ENCODE assay signal across 14 cellular contexts in genomic region chr12:1632702-1633101, GRCh38. TPM values are rescaled to one million over a fixed set of nuclear protein-coding genes. Genes with fewer than 3 reads are reported as not detected.
"Had no signal": no experiment of that assay in that cellular context is flagged by ENCODE, and none has a peak within 500 bp of the region (broad histone marks: within the 10 kb centered on the region; RNA-seq: fewer than 3 reads in every experiment).

No MANE protein-coding gene starts in this region.

- H3K9me3 ChIP-seq: breast epithelium, lower lobe of right lung, psoas muscle, upper lobe of right lung had no signal

- H3K36me3 ChIP-seq: breast epithelium, lower lobe of right lung, upper lobe of right lung had no signal

- DNase-seq: activated CD4-positive, alpha-beta memory T cell treated with anti-CD3 and anti-CD28 coated beads for 36 hours; activated T-cell treated with anti-CD3 and anti-CD28 coated beads, Interleukin-2, amount 50 U/mL, for 72 hours; foreskin keratinocyte; islet precursor cell; lower lobe of right lung; naive B cell; occipital lobe; stimulated activated CD4-positive, alpha-beta T cell treated with anti-CD3 and anti-CD28 coated beads, Interleukin-2, amount 100 ng/mL, for 48 hours; stimulated activated naive CD4-positive, alpha-beta T cell treated with Interleukin-2 at 50 U/mL for 16 hours; T-helper 9 cell; upper lobe of right lung had no signal

- ATAC-seq: activated T-cell treated with anti-CD3 and anti-CD28 coated beads, Interleukin-2, amount 50 U/mL, for 72 hours; foreskin keratinocyte; lower lobe of right lung; psoas muscle; upper lobe of right lung had no signal

- H3K4me1 ChIP-seq: foreskin keratinocyte had no signal

- H3K4me3 ChIP-seq: breast epithelium, lower lobe of right lung, psoas muscle, upper lobe of right lung had no signal

- H3K27me3 ChIP-seq: breast epithelium had no signal

- H3K27ac ChIP-seq: breast epithelium, foreskin keratinocyte, lower lobe of right lung, psoas muscle, upper lobe of right lung, VCaP had no signal

RNA-seq across cellular contexts. Expression of gene WNT5B, which starts 3.7 kb away (rescaled TPM):
- total RNA-seq: activated CD4-positive, alpha-beta memory T cell treated with anti-CD3 and anti-CD28 coated beads for 36 hours had no signal
